Comparison of ENCODE assay signal across 1 cellular context in genomic region chr3:189961525-189962161, GRCh38.
TF ChIP-seq lines count a peak whose summit lies in the region.

No MANE protein-coding gene starts in this region.

TF ChIP-seq in H1, 55 proteins besides CTCF, POLR2A, EP300 and RAD21 (continued from another document):
- TF ChIP-seq, protein P1, sequence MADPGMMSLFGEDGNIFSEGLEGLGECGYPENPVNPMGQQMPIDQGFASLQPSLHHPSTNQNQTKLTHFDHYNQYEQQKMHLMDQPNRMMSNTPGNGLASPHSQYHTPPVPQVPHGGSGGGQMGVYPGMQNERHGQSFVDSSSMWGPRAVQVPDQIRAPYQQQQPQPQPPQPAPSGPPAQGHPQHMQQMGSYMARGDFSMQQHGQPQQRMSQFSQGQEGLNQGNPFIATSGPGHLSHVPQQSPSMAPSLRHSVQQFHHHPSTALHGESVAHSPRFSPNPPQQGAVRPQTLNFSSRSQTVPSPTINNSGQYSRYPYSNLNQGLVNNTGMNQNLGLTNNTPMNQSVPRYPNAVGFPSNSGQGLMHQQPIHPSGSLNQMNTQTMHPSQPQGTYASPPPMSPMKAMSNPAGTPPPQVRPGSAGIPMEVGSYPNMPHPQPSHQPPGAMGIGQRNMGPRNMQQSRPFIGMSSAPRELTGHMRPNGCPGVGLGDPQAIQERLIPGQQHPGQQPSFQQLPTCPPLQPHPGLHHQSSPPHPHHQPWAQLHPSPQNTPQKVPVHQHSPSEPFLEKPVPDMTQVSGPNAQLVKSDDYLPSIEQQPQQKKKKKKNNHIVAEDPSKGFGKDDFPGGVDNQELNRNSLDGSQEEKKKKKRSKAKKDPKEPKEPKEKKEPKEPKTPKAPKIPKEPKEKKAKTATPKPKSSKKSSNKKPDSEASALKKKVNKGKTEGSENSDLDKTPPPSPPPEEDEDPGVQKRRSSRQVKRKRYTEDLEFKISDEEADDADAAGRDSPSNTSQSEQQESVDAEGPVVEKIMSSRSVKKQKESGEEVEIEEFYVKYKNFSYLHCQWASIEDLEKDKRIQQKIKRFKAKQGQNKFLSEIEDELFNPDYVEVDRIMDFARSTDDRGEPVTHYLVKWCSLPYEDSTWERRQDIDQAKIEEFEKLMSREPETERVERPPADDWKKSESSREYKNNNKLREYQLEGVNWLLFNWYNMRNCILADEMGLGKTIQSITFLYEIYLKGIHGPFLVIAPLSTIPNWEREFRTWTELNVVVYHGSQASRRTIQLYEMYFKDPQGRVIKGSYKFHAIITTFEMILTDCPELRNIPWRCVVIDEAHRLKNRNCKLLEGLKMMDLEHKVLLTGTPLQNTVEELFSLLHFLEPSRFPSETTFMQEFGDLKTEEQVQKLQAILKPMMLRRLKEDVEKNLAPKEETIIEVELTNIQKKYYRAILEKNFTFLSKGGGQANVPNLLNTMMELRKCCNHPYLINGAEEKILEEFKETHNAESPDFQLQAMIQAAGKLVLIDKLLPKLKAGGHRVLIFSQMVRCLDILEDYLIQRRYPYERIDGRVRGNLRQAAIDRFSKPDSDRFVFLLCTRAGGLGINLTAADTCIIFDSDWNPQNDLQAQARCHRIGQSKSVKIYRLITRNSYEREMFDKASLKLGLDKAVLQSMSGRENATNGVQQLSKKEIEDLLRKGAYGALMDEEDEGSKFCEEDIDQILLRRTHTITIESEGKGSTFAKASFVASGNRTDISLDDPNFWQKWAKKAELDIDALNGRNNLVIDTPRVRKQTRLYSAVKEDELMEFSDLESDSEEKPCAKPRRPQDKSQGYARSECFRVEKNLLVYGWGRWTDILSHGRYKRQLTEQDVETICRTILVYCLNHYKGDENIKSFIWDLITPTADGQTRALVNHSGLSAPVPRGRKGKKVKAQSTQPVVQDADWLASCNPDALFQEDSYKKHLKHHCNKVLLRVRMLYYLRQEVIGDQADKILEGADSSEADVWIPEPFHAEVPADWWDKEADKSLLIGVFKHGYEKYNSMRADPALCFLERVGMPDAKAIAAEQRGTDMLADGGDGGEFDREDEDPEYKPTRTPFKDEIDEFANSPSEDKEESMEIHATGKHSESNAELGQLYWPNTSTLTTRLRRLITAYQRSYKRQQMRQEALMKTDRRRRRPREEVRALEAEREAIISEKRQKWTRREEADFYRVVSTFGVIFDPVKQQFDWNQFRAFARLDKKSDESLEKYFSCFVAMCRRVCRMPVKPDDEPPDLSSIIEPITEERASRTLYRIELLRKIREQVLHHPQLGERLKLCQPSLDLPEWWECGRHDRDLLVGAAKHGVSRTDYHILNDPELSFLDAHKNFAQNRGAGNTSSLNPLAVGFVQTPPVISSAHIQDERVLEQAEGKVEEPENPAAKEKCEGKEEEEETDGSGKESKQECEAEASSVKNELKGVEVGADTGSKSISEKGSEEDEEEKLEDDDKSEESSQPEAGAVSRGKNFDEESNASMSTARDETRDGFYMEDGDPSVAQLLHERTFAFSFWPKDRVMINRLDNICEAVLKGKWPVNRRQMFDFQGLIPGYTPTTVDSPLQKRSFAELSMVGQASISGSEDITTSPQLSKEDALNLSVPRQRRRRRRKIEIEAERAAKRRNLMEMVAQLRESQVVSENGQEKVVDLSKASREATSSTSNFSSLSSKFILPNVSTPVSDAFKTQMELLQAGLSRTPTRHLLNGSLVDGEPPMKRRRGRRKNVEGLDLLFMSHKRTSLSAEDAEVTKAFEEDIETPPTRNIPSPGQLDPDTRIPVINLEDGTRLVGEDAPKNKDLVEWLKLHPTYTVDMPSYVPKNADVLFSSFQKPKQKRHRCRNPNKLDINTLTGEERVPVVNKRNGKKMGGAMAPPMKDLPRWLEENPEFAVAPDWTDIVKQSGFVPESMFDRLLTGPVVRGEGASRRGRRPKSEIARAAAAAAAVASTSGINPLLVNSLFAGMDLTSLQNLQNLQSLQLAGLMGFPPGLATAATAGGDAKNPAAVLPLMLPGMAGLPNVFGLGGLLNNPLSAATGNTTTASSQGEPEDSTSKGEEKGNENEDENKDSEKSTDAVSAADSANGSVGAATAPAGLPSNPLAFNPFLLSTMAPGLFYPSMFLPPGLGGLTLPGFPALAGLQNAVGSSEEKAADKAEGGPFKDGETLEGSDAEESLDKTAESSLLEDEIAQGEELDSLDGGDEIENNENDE (IDR thresholded peaks at IDR 0.05; ENCODE audit: insufficient replicate concordance, low read length): no peak
- no peak for TF ChIP-seq SIX5 (IDR thresholded peaks at IDR 0.05; ENCODE audit: low read depth, low read length)
- TF ChIP-seq POU5F1 (IDR thresholded peaks at IDR 0.05; ENCODE audit: low read depth, low read length): no peak
- TF ChIP-seq JUND (IDR thresholded peaks at IDR 0.05; ENCODE audit: low read length): peak; percentile 36; the same call in 1 of the 2 replicates
- no peak for TF ChIP-seq CREB1 (IDR thresholded peaks at IDR 0.05)
TF ChIP-seq in H1: peak in this region for 3.
